In the genomic region with DNA sequence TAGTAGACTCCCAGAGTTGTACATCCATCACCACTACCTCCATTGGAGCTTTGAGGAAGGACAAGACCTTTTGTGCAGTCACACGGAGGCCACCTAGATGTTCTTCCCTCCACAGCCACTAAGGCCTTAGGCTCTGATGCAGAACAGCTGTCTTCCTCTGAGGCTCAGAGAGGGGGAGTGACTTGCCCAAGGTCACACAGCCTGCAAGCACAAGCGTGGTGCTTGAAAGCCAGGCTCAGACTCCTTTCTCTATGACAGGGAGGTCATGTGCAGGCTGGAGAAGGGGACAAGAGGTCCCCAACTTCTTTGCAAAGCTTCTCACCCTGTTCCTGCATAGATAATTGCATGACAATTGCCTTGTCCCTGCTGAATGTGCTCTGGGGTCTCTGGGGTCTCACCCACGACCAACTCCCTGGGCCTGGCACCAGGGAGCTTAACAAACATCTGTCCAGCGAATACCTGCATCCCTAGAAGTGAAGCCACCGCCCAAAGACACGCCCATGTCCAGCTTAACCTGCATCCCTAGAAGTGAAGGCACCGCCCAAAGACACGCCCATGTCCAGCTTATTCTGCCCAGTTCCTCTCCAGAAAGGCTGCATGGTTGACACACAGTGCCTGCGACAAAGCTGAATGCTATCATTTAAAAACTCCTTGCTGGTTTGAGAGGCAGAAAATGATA, we compare ENCODE assay signal across 30 cellular contexts. TPM values are rescaled to one million over a fixed set of nuclear protein-coding genes. Genes with fewer than 3 reads are reported as not detected.
A peak's percentile ranks its signal among the peaks of the same experiment; 100 is the strongest.
DNase-seq lines count a peak whose midpoint lies in the region; ATAC-seq and TF ChIP-seq lines count a peak whose summit lies in the region.
"Had no signal": no experiment of that assay in that cellular context is flagged by ENCODE, and none has a peak within 500 bp of the region (broad histone marks: within the 10 kb centered on the region; RNA-seq: fewer than 3 reads in every experiment).

No MANE protein-coding gene starts in this region.

- H3K9me3 ChIP-seq in suprapubic skin = no peaks in the 10 kb centered on the region
- H3K9me3 ChIP-seq: body of pancreas, psoas muscle, stomach, transverse colon had no signal

- TF ChIP-seq EP300 in suprapubic skin (IDR thresholded peaks at IDR 0.05) = no peak

- no peaks in the 10 kb centered on the region for H3K4me1 ChIP-seq in suprapubic skin
- H3K4me1 ChIP-seq: body of pancreas, psoas muscle, stomach, transverse colon had no signal

- no peak overlapping the region for H3K4me3 ChIP-seq in suprapubic skin
- H3K4me3 ChIP-seq: body of pancreas, psoas muscle, SK-N-MC, stomach, transverse colon had no signal

- no peak overlapping the region for H3K27ac Mint-ChIP-seq in activated naive CD4-positive, alpha-beta T cell treated with anti-CD3 and anti-CD28 coated beads, Interleukin-2, amount 10 ng/mL, durations not matched to agents 7 days and 5 days
- H3K27ac Mint-ChIP-seq in chondrocyte (ENCODE audit: unreplicated experiment) = no peak overlapping the region
- H3K27ac Mint-ChIP-seq: T-helper 1 cell treated with Interleukin-12 subunit alpha and Interleukin-12 subunit beta and Interleukin-4 antibody, amounts not matched to agents 30 μg/mL and 1 μg/mL, for 36 hours had no signal

- H3K36me3 ChIP-seq in suprapubic skin = no peaks in the 10 kb centered on the region
- H3K36me3 ChIP-seq: transverse colon had no signal

- CTCF ChIA-PET in activated naive CD4-positive, alpha-beta T cell treated with anti-CD3 and anti-CD28 coated beads, Interleukin-2, amount 10 ng/mL, durations not matched to agents 7 days and 5 days (lab: Charles Lee) = interaction anchor here (0.6 to 1.5 kb wide), 2 partner anchors 49 to 237 kb away, joined by 3 read pairs; no protein-coding TSS in a partner anchor

- TF ChIP-seq CTCF in chondrocyte (IDR thresholded peaks at IDR 0.05) = no peak
- TF ChIP-seq CTCF in suprapubic skin (IDR thresholded peaks at IDR 0.05) = no peak

- no peak for TF ChIP-seq POLR2A in suprapubic skin (IDR thresholded peaks at IDR 0.05)

- H3K36me3 Mint-ChIP-seq in activated naive CD4-positive, alpha-beta T cell treated with anti-CD3 and anti-CD28 coated beads, Interleukin-2, amount 10 ng/mL, durations not matched to agents 7 days and 5 days = no peaks in the 10 kb centered on the region
- H3K36me3 Mint-ChIP-seq in chondrocyte (ENCODE audit: low read depth) = no peaks in the 10 kb centered on the region

- H3K9me3 Mint-ChIP-seq in activated naive CD4-positive, alpha-beta T cell treated with anti-CD3 and anti-CD28 coated beads, Interleukin-2, amount 10 ng/mL, durations not matched to agents 7 days and 5 days = no peaks in the 10 kb centered on the region
- H3K9me3 Mint-ChIP-seq in chondrocyte (ENCODE audit: low read depth) = no peaks in the 10 kb centered on the region
- H3K9me3 Mint-ChIP-seq: T-helper 1 cell treated with Interleukin-12 subunit alpha and Interleukin-12 subunit beta and Interleukin-4 antibody, amounts not matched to agents 30 μg/mL and 1 μg/mL, for 36 hours had no signal

- H3K27me3 Mint-ChIP-seq in activated naive CD4-positive, alpha-beta T cell treated with anti-CD3 and anti-CD28 coated beads, Interleukin-2, amount 10 ng/mL, durations not matched to agents 7 days and 5 days = peaks cover 11% of the 10 kb centered on the region
- peaks cover 2% of the 10 kb centered on the region for H3K27me3 Mint-ChIP-seq in chondrocyte (ENCODE audit: low read depth)

- no peak overlapping the region for H3K27ac ChIP-seq in suprapubic skin
- H3K27ac ChIP-seq: body of pancreas, KMS-11, psoas muscle, SK-N-MC, stomach, transverse colon had no signal

- DNase-seq in activated naive CD4-positive, alpha-beta T cell treated with anti-CD3 and anti-CD28 coated beads, Interleukin-2, amount 10 ng/mL, durations not matched to agents 7 days and 5 days = peak; percentile 14
- no peak for DNase-seq in activated naive CD4-positive, alpha-beta T cell treated with Interleukin-2 at 50 U/mL for 16 hours
- DNase-seq in chondrocyte (ENCODE audit: low spot score) (peak; percentile 39), mesenteric fat pad (ENCODE audit: low spot score) (peak; percentile 49), suprapubic skin (ENCODE audit: low spot score in 2 of 2) (peak; percentile 27 to 37)
- no peak for DNase-seq in stimulated activated CD4-positive, alpha-beta T cell treated with anti-CD3 and anti-CD28 coated beads, Interleukin-4, amount 100 ng/mL, for 1 hour
- no peak for DNase-seq in stimulated activated naive CD8-positive, alpha-beta T cell treated with anti-CD3 and anti-CD28 coated beads, Interleukin-15, Interleukin-2, amounts not matched to agents 100 U/mL and 50 U/mL, for 24 hours
- DNase-seq: activated CD4-positive, alpha-beta T cell treated with anti-CD3 and anti-CD28 coated beads for 1 hour; activated T-cell treated with anti-CD3 and anti-CD28 coated beads for 4 hours; cerebellar nuclear complex; DMS79; GDM1; H7; MM.1S; NCI-H2029 treated with DMSO at 0.1 percent for 48 hours; NCI-H2227 treated with DMSO at 0.1 percent for 48 hours; NCI-H774; psoas muscle; RPMI8226; stimulated activated CD8-positive, alpha-beta memory T cell treated with anti-CD3 and anti-CD28 coated beads, Interleukin-4, amount 100 ng/mL, for 48 hours; stomach; transverse colon had no signal

- no peaks in the 10 kb centered on the region for H3K4me1 Mint-ChIP-seq in activated naive CD4-positive, alpha-beta T cell treated with anti-CD3 and anti-CD28 coated beads, Interleukin-2, amount 10 ng/mL, durations not matched to agents 7 days and 5 days
- H3K4me1 Mint-ChIP-seq in chondrocyte (ENCODE audit: low read depth) = no peaks in the 10 kb centered on the region

- H3K27me3 ChIP-seq in suprapubic skin = no peaks in the 10 kb centered on the region
- H3K27me3 ChIP-seq: body of pancreas, stomach, transverse colon had no signal

- WGBS in suprapubic skin = 95% methylated on average over 9 of the region's 9 CpGs

- no peak for ATAC-seq in GM18520 (IDR thresholded peaks at IDR 0.05; ENCODE audit: unreplicated experiment)
- ATAC-seq in stimulated activated naive CD8-positive, alpha-beta T cell treated with anti-CD3 and anti-CD28 coated beads, Interleukin-15, Interleukin-2, amounts not matched to agents 100 U/mL and 50 U/mL, for 24 hours = no peak
- ATAC-seq: body of pancreas, psoas muscle had no signal

- H3K4me3 Mint-ChIP-seq in activated naive CD4-positive, alpha-beta T cell treated with anti-CD3 and anti-CD28 coated beads, Interleukin-2, amount 10 ng/mL, durations not matched to agents 7 days and 5 days = no peak overlapping the region
- no peak overlapping the region for H3K4me3 Mint-ChIP-seq in chondrocyte (ENCODE audit: unreplicated experiment)
- H3K4me3 Mint-ChIP-seq: T-helper 1 cell treated with Interleukin-12 subunit alpha and Interleukin-12 subunit beta and Interleukin-4 antibody, amounts not matched to agents 30 μg/mL and 1 μg/mL, for 36 hours had no signal

RNA-seq across cellular contexts. Expression of a gene that starts 12.7 kb away (rescaled TPM):
- not detected in 3 replicates for total RNA-seq in chondrocyte
- not detected for total RNA-seq in mesenteric fat pad
- not detected for total RNA-seq in suprapubic skin
- total RNA-seq: A673, body of pancreas, H7, lung microvascular endothelial cell, psoas muscle, skeletal muscle tissue, stomach, transverse colon had no signal

RNA-seq across cellular contexts. Expression of a gene that starts 31.4 kb away (rescaled TPM):
- 0.31 to 0.64 TPM (median 0.32 TPM) in 3 replicates for total RNA-seq in chondrocyte
- total RNA-seq in mesenteric fat pad = 41.5 TPM
- total RNA-seq in suprapubic skin = 10 to 100 TPM in 1 of 4 donors, 1 to 10 TPM in 3; 1.8 to 19.4 (median 6.1) TPM

Comparison
In these comparisons a context has a peak if more than half of its experiments do, and no peak if none do; other contexts are left out.
1. DNase-seq: peak in activated naive CD4-positive, alpha-beta T cell treated with anti-CD3 and anti-CD28 coated beads, Interleukin-2, amount 10 ng/mL, durations not matched to agents 7 days and 5 days (single experiment), chondrocyte (single experiment), mesenteric fat pad (single experiment) and suprapubic skin (2 of 2); none in activated naive CD4-positive, alpha-beta T cell treated with Interleukin-2 at 50 U/mL for 16 hours (single experiment), stimulated activated CD4-positive, alpha-beta T cell treated with anti-CD3 and anti-CD28 coated beads, Interleukin-4, amount 100 ng/mL, for 1 hour (single experiment) and stimulated activated naive CD8-positive, alpha-beta T cell treated with anti-CD3 and anti-CD28 coated beads, Interleukin-15, Interleukin-2, amounts not matched to agents 100 U/mL and 50 U/mL, for 24 hours (single experiment).